In the genomic region with DNA sequence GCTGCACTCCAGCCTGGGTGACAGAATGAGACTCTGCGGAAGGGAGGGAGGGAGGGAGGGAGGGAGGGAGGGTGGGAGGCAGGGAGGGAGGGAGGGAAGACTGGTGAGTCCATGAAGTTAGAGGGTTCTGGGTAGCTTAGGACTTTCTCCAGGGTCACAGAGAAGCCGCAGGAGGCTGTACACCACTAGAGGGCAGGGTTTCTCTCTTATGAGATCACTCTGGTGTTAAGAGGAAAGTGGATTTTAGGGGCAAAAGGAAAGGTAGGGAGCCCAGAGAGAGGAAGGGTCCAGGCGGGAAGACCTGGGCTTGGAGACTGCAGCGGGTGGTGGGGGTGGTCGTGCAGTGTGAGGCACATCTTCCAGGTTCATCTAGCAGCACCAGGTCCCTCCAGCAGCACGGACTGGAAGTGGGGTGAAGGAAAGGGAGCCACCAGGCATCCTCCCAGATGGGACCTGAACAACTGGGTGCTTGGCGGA, we compare ENCODE assay signal across 8 cellular contexts. TPM values are rescaled to one million over a fixed set of nuclear protein-coding genes. Genes with fewer than 3 reads are reported as not detected.
DNase-seq lines count a peak whose midpoint lies in the region; ATAC-seq and TF ChIP-seq lines count a peak whose summit lies in the region.

No MANE protein-coding gene starts in this region.

- H3K9me3 Mint-ChIP-seq in activated CD4-positive, alpha-beta T cell treated with anti-CD3 and anti-CD28 coated beads, Interleukin-2, amount 10 ng/mL, durations not matched to agents 24 days and 14 days, result no peaks in the 10 kb centered on the region

- H3K4me3 ChIP-seq in AG04450 (ENCODE audit: low read depth, low read length) (no peak overlapping the region), GM12864 (ENCODE audit: low read depth, low read length) (no peak overlapping the region)

- peak overlapping the region; percentile 21 for H3K27ac ChIP-seq in AG04450 (ENCODE audit: low read depth, low read length)

- no peaks in the 10 kb centered on the region for H3K27me3 ChIP-seq in AG04450 (ENCODE audit: control insufficient read depth, insufficient read depth, low read length)

- no peaks in the 10 kb centered on the region; the same call in 1 of the 2 replicates for H3K9me3 ChIP-seq in AG04450 (ENCODE audit: control insufficient read depth, insufficient read depth, low read length)

- POLR2A ChIA-PET in AG04450 (lab: Yijun Ruan, JAX), result no interaction called here

- no peak for ATAC-seq in HG03460 (IDR thresholded peaks at IDR 0.05; ENCODE audit: unreplicated experiment)

- CTCF ChIA-PET in AG04450 (lab: Charles Lee), result interaction anchor here (0.6 to 4.4 kb wide), 35 partner anchors 9 to 539 kb away, joined by 3 to 48 read pairs (median 7); partner anchors contain the start of gene UNC5B

- TF ChIP-seq CTCF in AG04450 (IDR thresholded peaks at IDR 0.05; ENCODE audit: low read depth, low read length), result peak; percentile 80
- peak; percentile 80 for TF ChIP-seq CTCF in GM12864 (IDR thresholded peaks at IDR 0.05; ENCODE audit: low read depth, low read length, missing control alignments)

- no peak overlapping the region for H3K4me3 Mint-ChIP-seq in activated CD4-positive, alpha-beta T cell treated with anti-CD3 and anti-CD28 coated beads, Interleukin-2, amount 10 ng/mL, durations not matched to agents 24 days and 14 days

- no peak overlapping the region for H3K27ac Mint-ChIP-seq in activated CD4-positive, alpha-beta T cell treated with anti-CD3 and anti-CD28 coated beads, Interleukin-2, amount 10 ng/mL, durations not matched to agents 24 days and 14 days

- H3K27me3 Mint-ChIP-seq in activated CD4-positive, alpha-beta T cell treated with anti-CD3 and anti-CD28 coated beads, Interleukin-2, amount 10 ng/mL, durations not matched to agents 24 days and 14 days, result no peaks in the 10 kb centered on the region

- DNase-seq in AG04450 (ENCODE audit: low read depth, low spot score) (no peak), GM12864 (ENCODE audit: low read depth) (peak; percentile 7), NCI-H1930 (lab: John Stamatoyannopoulos, UW) (peak; percentile 8 to 36), fibroblast of the conjunctiva (ENCODE audit: low read depth) (peak; percentile 77), non-pigmented ciliary epithelial cell (ENCODE audit: low read depth) (peak; percentile 31), activated gamma-delta T cell treated with Interleukin-2 at 50 U/mL for 16 hours (no peak)
- peak; percentile 79 for DNase-seq in activated CD4-positive, alpha-beta T cell treated with anti-CD3 and anti-CD28 coated beads, Interleukin-2, amount 10 ng/mL, durations not matched to agents 24 days and 14 days

- H3K36me3 Mint-ChIP-seq in activated CD4-positive, alpha-beta T cell treated with anti-CD3 and anti-CD28 coated beads, Interleukin-2, amount 10 ng/mL, durations not matched to agents 24 days and 14 days (ENCODE audit: low read depth), result no peaks in the 10 kb centered on the region

- H3K4me1 Mint-ChIP-seq in activated CD4-positive, alpha-beta T cell treated with anti-CD3 and anti-CD28 coated beads, Interleukin-2, amount 10 ng/mL, durations not matched to agents 24 days and 14 days, result peaks cover 3% of the 10 kb centered on the region

- intact Hi-C loops in activated CD4-positive, alpha-beta T cell treated with anti-CD3 and anti-CD28 coated beads, Interleukin-2, amount 10 ng/mL, durations not matched to agents 24 days and 14 days (cut with micrococcal nuclease), result no loop called here

RNA-seq across cellular contexts. Expression of gene SLC29A3, which starts 48.7 kb away (rescaled TPM):
- polyA plus RNA-seq in AG04450 (2011; rRNA removed), result 2.4 and 3.8 TPM in 2 replicates
- 3.6 and 4.4 TPM in 2 replicates for polyA minus RNA-seq in AG04450 (2011; rRNA and poly(A)+ RNA removed)
- total RNA-seq in activated CD4-positive, alpha-beta T cell treated with anti-CD3 and anti-CD28 coated beads, Interleukin-2, amount 10 ng/mL, durations not matched to agents 24 days and 14 days, result 5.6 and 6.0 TPM in 2 replicates

RNA-seq across cellular contexts. Expression of gene UNC5B, which starts 58.0 kb away (rescaled TPM):
- polyA plus RNA-seq in AG04450 (2011; rRNA removed), result 8.1 and 10.2 TPM in 2 replicates
- 9.0 and 10.9 TPM in 2 replicates for polyA minus RNA-seq in AG04450 (2011; rRNA and poly(A)+ RNA removed)
- 0.02 and 0.14 TPM in 2 replicates for total RNA-seq in activated CD4-positive, alpha-beta T cell treated with anti-CD3 and anti-CD28 coated beads, Interleukin-2, amount 10 ng/mL, durations not matched to agents 24 days and 14 days

Comparison
In these comparisons a context has a peak if more than half of its experiments do, and no peak if none do; other contexts are left out.
1. DNase-seq: peak in GM12864 (single experiment), NCI-H1930 (2 of 2), activated CD4-positive, alpha-beta T cell treated with anti-CD3 and anti-CD28 coated beads, Interleukin-2, amount 10 ng/mL, durations not matched to agents 24 days and 14 days (single experiment), fibroblast of the conjunctiva (single experiment) and non-pigmented ciliary epithelial cell (single experiment); none in AG04450 (single experiment) and activated gamma-delta T cell treated with Interleukin-2 at 50 U/mL for 16 hours (single experiment).